ENCODE assay signal across 10 cellular contexts in genomic region chr15:90750186-90750585, GRCh38.
DNase-seq lines count a peak whose midpoint lies in the region; ATAC-seq and FAIRE-seq lines count a peak whose summit lies in the region.
"Had no signal": no experiment of that assay in that cellular context is flagged by ENCODE, and none has a peak within 500 bp of the region (broad histone marks: within the 10 kb centered on the region; RNA-seq: fewer than 3 reads in every experiment).

No MANE protein-coding gene starts in this region.

- no peak for DNase-seq in GM19239 (ENCODE audit: insufficient read length, low spot score)
- peak; percentile 40 for DNase-seq in activated CD4-positive, alpha-beta T cell treated with anti-CD3 and anti-CD28 coated beads for 48 hours
- peak; percentile 8 for DNase-seq in medulla oblongata (ENCODE audit: extremely low spot score)
- DNase-seq in NCI-H2196 treated with DMSO at 0.1 percent for 48 hours (lab: John Stamatoyannopoulos, UW; ENCODE audit: unreplicated experiment), result no peak
- no peak for DNase-seq in DMS114 treated with DMSO at 0.1 percent for 48 hours (lab: John Stamatoyannopoulos, UW; ENCODE audit: unreplicated experiment)
- DNase-seq: DMS 273 treated with DMSO at 0.1 percent for 48 hours, NCI-H1930, RPMI8226 had no signal

- peak; percentile 60 for ATAC-seq in HG03280 (IDR thresholded peaks at IDR 0.05; ENCODE audit: unreplicated experiment)
- ATAC-seq in HG02610 (IDR thresholded peaks at IDR 0.05; ENCODE audit: unreplicated experiment), result no peak

- FAIRE-seq in GM19239 (lab: Jason Lieb, UNC), result peak; percentile 68

Comparison
In these comparisons a context has a peak if more than half of its experiments do, and no peak if none do; other contexts are left out.
1. DNase-seq: peak in activated CD4-positive, alpha-beta T cell treated with anti-CD3 and anti-CD28 coated beads for 48 hours (single experiment) and medulla oblongata (single experiment); none in GM19239 (single experiment), NCI-H2196 treated with DMSO at 0.1 percent for 48 hours (single experiment) and DMS114 treated with DMSO at 0.1 percent for 48 hours (single experiment).